17 cellular contexts compared by ENCODE assay signal in genomic region chr3:66671348-66671747, GRCh38.
DNase-seq lines count a peak whose midpoint lies in the region; ATAC-seq, FAIRE-seq and TF ChIP-seq lines count a peak whose summit lies in the region.
"Had no signal": no experiment of that assay in that cellular context is flagged by ENCODE, and none has a peak within 500 bp of the region (broad histone marks: within the 10 kb centered on the region; RNA-seq: fewer than 3 reads in every experiment).

No MANE protein-coding gene starts in this region.

- TF ChIP-seq CTCF in endothelial cell of umbilical vein (IDR thresholded peaks at IDR 0.05; ENCODE audit: extremely low read depth in 1 of 2, insufficient read depth in 1 of 2, low read depth in 1 of 2, low read length in 2 of 2) (no peak), thyroid gland (IDR thresholded peaks at IDR 0.05) (no peak)
- no peak for TF ChIP-seq CTCF in CD8-positive, alpha-beta T cell (IDR thresholded peaks at IDR 0.05)

- H3K27me3 Mint-ChIP-seq in T-helper 17 cell: no peaks in the 10 kb centered on the region
- H3K27me3 Mint-ChIP-seq in CD8-positive, alpha-beta T cell (ENCODE audit: low read depth): no peaks in the 10 kb centered on the region

- H3K9ac ChIP-seq in endothelial cell of umbilical vein (replicated peaks; ENCODE audit: extremely low read depth, insufficient read depth, low read length): no peak overlapping the region
- H3K9ac ChIP-seq: GM23248 had no signal

- H3K4me2 ChIP-seq in endothelial cell of umbilical vein (ENCODE audit: insufficient read depth, low read length): no peak overlapping the region

- no peaks in the 10 kb centered on the region for H3K27me3 ChIP-seq in endothelial cell of umbilical vein (ENCODE audit: control insufficient read depth in 2 of 2, insufficient read depth in 2 of 2, low read length in 2 of 2)
- no peaks in the 10 kb centered on the region for H3K27me3 ChIP-seq in CD8-positive, alpha-beta T cell (ENCODE audit: insufficient read depth, low read length)
- no peaks in the 10 kb centered on the region for H3K27me3 ChIP-seq in thyroid gland
- H3K27me3 ChIP-seq: BE2C had no signal

- dilution Hi-C loops in endothelial cell of umbilical vein (cut with MboI; ENCODE audit: extremely low pct_ligation_motif_present, low sequenced_read_pairs): no loop called here

- POLR2A ChIA-PET in endothelial cell of umbilical vein (lab: Charles Lee): no interaction called here
- POLR2A ChIA-PET in CD8-positive, alpha-beta T cell (lab: Charles Lee): no interaction called here

- H3K36me3 ChIP-seq in endothelial cell of umbilical vein (ENCODE audit: control insufficient read depth in 2 of 2, extremely low read depth in 1 of 2, insufficient read depth in 2 of 2, low read length in 2 of 2) (no peaks in the 10 kb centered on the region), thyroid gland (no peaks in the 10 kb centered on the region)
- H3K36me3 ChIP-seq in CD8-positive, alpha-beta T cell (ENCODE audit: insufficient read depth, low read length): no peaks in the 10 kb centered on the region
- H3K36me3 ChIP-seq: BE2C, HAP-1 had no signal

- TF ChIP-seq POLR2A in endothelial cell of umbilical vein (IDR thresholded peaks at IDR 0.05; ENCODE audit: low read depth, low read length) (no peak), thyroid gland (IDR thresholded peaks at IDR 0.05) (no peak)

- H3K9me3 ChIP-seq in T-helper 17 cell (ENCODE audit: control insufficient read depth, low read length, poor library complexity, severe bottlenecking) (no peaks in the 10 kb centered on the region), endothelial cell of umbilical vein (replicated peaks; ENCODE audit: control insufficient read depth, insufficient read depth, low read length) (no peaks in the 10 kb centered on the region), thyroid gland (no peaks in the 10 kb centered on the region)
- no peaks in the 10 kb centered on the region for H3K9me3 ChIP-seq in CD8-positive, alpha-beta T cell (ENCODE audit: low read length)
- H3K9me3 ChIP-seq: BE2C, HAP-1 had no signal

- no peaks in the 10 kb centered on the region for H4K20me1 ChIP-seq in endothelial cell of umbilical vein (replicated peaks; ENCODE audit: control insufficient read depth, extremely low read depth, insufficient read depth, low read length)

- H3K4me1 Mint-ChIP-seq in T-helper 17 cell: peaks cover 6% of the 10 kb centered on the region
- peaks cover 4% of the 10 kb centered on the region for H3K4me1 Mint-ChIP-seq in CD8-positive, alpha-beta T cell (ENCODE audit: low read depth)

- H3K79me2 ChIP-seq in endothelial cell of umbilical vein (ENCODE audit: control insufficient read depth, insufficient read depth, low read length): no peaks in the 10 kb centered on the region

- no TSS peak for BruUV-seq in endothelial cell of umbilical vein (replicated peaks; lab: Mats Ljungman, UMichigan)

- H3K4me3 ChIP-seq in endothelial cell of umbilical vein (replicated peaks in 1 of 3; ENCODE audit: insufficient read depth in 1 of 3, low read depth in 1 of 3, low read length in 3 of 3) (no peak overlapping the region), thyroid gland (replicated peaks in 1 of 3) (no peak overlapping the region)
- no peak overlapping the region for H3K4me3 ChIP-seq in CD8-positive, alpha-beta T cell (ENCODE audit: low read depth, low read length)
- H3K4me3 ChIP-seq: GM23248, HAP-1 had no signal

- H3K4me3 Mint-ChIP-seq in T-helper 17 cell: no peak overlapping the region
- no peak overlapping the region for H3K4me3 Mint-ChIP-seq in CD8-positive, alpha-beta T cell
- H3K4me3 Mint-ChIP-seq: CD4-positive, alpha-beta T cell had no signal

- peak; percentile 45 for DNase-seq in HT1080 (ENCODE audit: low read depth)
- no peak for DNase-seq in T-helper 17 cell
- DNase-seq in endothelial cell of umbilical vein (ENCODE audit: low read depth, low spot score): peak; percentile 16
- DNase-seq in CD8-positive, alpha-beta T cell: no peak
- no peak for DNase-seq in thyroid gland
- DNase-seq in NCI-H2029 (lab: John Stamatoyannopoulos, UW): no peak
- DNase-seq: ACHN; BE2C; C1 segment of cervical spinal cord; Calu3; CD4-positive, alpha-beta T cell; GM23248 had no signal

- CTCF ChIA-PET in endothelial cell of umbilical vein (lab: Charles Lee): no interaction called here
- CTCF ChIA-PET in CD8-positive, alpha-beta T cell (lab: Charles Lee): no interaction called here

- H3K9me3 Mint-ChIP-seq in CD8-positive, alpha-beta T cell: no peaks in the 10 kb centered on the region
- H3K9me3 Mint-ChIP-seq: CD4-positive, alpha-beta T cell had no signal

- peak; percentile 50 for ATAC-seq in T-helper 17 cell
- no peak for ATAC-seq in CD8-positive, alpha-beta T cell

- WGBS in thyroid gland, 2 donors: 84 to 85% methylated on average over 1 of the region's 1 CpG

- no peak overlapping the region for H3K27ac Mint-ChIP-seq in T-helper 17 cell
- no peak overlapping the region for H3K27ac Mint-ChIP-seq in CD8-positive, alpha-beta T cell
- H3K27ac Mint-ChIP-seq: CD4-positive, alpha-beta T cell had no signal

- intact Hi-C loops in endothelial cell of umbilical vein (cut with micrococcal nuclease) (no loop called here), thyroid gland (cut with DNase I) (no loop called here)
- intact Hi-C loops in CD8-positive, alpha-beta T cell (cut with DNase I, micrococcal nuclease): no loop called here

- H3K27ac ChIP-seq in endothelial cell of umbilical vein (ENCODE audit: insufficient read depth, low read depth, low read length): no peak overlapping the region
- H3K27ac ChIP-seq in CD8-positive, alpha-beta T cell (ENCODE audit: low read depth, low read length): no peak overlapping the region
- no peak overlapping the region for H3K27ac ChIP-seq in thyroid gland
- H3K27ac ChIP-seq: GM23248 had no signal

- H2AFZ ChIP-seq in endothelial cell of umbilical vein (ENCODE audit: low read depth, low read length): no peak overlapping the region
- H2AFZ ChIP-seq: GM23248 had no signal

- H3K9me1 ChIP-seq in endothelial cell of umbilical vein (replicated peaks; ENCODE audit: control insufficient read depth, extremely low read depth, insufficient read depth, low read length): no peaks in the 10 kb centered on the region

- no peaks in the 10 kb centered on the region for H3K4me1 ChIP-seq in endothelial cell of umbilical vein (ENCODE audit: control insufficient read depth, extremely low read depth, insufficient read depth, low read length)
- no peaks in the 10 kb centered on the region for H3K4me1 ChIP-seq in CD8-positive, alpha-beta T cell (ENCODE audit: insufficient read depth, low read length)
- H3K4me1 ChIP-seq in thyroid gland: no peaks in the 10 kb centered on the region
- H3K4me1 ChIP-seq: BE2C, HAP-1 had no signal

- no peak for FAIRE-seq in endothelial cell of umbilical vein (lab: Jason Lieb, UNC)
- FAIRE-seq: A204.1, G401.6, GM12891, GM18507 had no signal

- H3K36me3 Mint-ChIP-seq in T-helper 17 cell (ENCODE audit: low read depth): no peaks in the 10 kb centered on the region
- no peaks in the 10 kb centered on the region for H3K36me3 Mint-ChIP-seq in CD8-positive, alpha-beta T cell

TF ChIP-seq in endothelial cell of umbilical vein, 7 proteins besides CTCF, POLR2A, EP300 and RAD21:
- no peak for TF ChIP-seq GATA2 (IDR thresholded peaks at IDR 0.05; ENCODE audit: insufficient read depth, insufficient read length, low read depth, low read length)
- no peak for TF ChIP-seq POLR2AphosphoS5 (IDR thresholded peaks at IDR 0.05; ENCODE audit: insufficient read depth, low read depth, low read length)
- no peak for TF ChIP-seq MAX (IDR thresholded peaks at IDR 0.05; ENCODE audit: insufficient read depth, insufficient read length)
- no peak for TF ChIP-seq FOS (IDR thresholded peaks at IDR 0.05; ENCODE audit: borderline replicate concordance, insufficient read depth, low read length)
- TF ChIP-seq JUN (IDR thresholded peaks at IDR 0.05; ENCODE audit: borderline replicate concordance, insufficient read depth, insufficient read length, low read depth): no peak
- TF ChIP-seq EZH2 (IDR thresholded peaks at IDR 0.05; ENCODE audit: borderline replicate concordance, low read depth, low read length, severe bottlenecking): no peak
- no peak for TF ChIP-seq MYC (IDR thresholded peaks at IDR 0.05; ENCODE audit: low read depth, low read length)

Comparison
In these comparisons a context has a peak if more than half of its experiments do, and no peak if none do; other contexts are left out.
1. DNase-seq: peak in HT1080 (single experiment) and endothelial cell of umbilical vein (single experiment); none in T-helper 17 cell (0 of 3), CD8-positive, alpha-beta T cell (0 of 7), thyroid gland (0 of 2) and NCI-H2029 (single experiment).